In the genomic region with DNA sequence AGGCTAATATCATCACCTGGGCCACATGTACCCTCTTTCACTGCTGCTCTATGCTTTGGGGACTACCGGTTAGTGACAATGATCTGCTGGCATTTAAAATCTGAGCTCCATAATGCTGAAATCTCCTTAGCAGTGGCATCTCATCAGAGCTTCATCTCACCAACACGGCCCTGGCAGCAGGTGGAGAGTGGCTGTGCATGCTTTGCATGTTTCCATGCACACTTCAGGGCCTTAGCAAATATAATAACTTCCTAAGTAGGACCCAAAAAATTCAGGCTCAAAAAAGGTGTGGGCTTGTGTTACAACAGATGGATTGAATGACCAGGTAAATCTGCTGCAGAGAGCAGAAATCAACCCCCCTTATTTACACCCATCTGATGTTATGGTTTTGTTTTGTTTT, we compare ENCODE assay signal across 26 cellular contexts. TPM values are rescaled to one million over a fixed set of nuclear protein-coding genes. Genes with fewer than 3 reads are reported as not detected.
"Had no signal": no experiment of that assay in that cellular context is flagged by ENCODE, and none has a peak within 500 bp of the region (broad histone marks: within the 10 kb centered on the region; RNA-seq: fewer than 3 reads in every experiment).

No MANE protein-coding gene starts in this region.

- H3K4me1 ChIP-seq: neural progenitor cell, right atrium auricular region had no signal

- H3K27me3 ChIP-seq: hepatocyte, neural progenitor cell, neutrophil, right atrium auricular region, right lobe of liver, tibial nerve, upper lobe of left lung had no signal

- H3K9me3 ChIP-seq: heart right ventricle, left ventricle myocardium inferior, neutrophil, right atrium auricular region, right lobe of liver, tibial nerve, upper lobe of left lung had no signal

- H3K79me2 ChIP-seq: hepatocyte had no signal

- H2AFZ ChIP-seq: hepatocyte, neural progenitor cell had no signal

- ATAC-seq: left colon; naive thymus-derived CD8-positive, alpha-beta T cell; right lobe of liver; stimulated activated memory B cell treated with anti-CD40 and anti-IgM and Interleukin-4, amounts not matched to agents 10 μg/mL and 1 μg/mL and 100 μg/mL, for 72 hours; stimulated activated naive CD8-positive, alpha-beta T cell treated with anti-CD3 and anti-CD28 coated beads, Interleukin-15, amount 100 ng/mL, for 72 hours had no signal

- FAIRE-seq: keratinocyte, urothelium cell line had no signal

- H3K4me3 ChIP-seq: heart right ventricle, hepatocyte, left ventricle myocardium inferior, neural progenitor cell, right atrium auricular region, right lobe of liver, smooth muscle cell, tibial nerve, upper lobe of left lung had no signal

- H3K36me3 ChIP-seq: heart right ventricle, left ventricle myocardium inferior, neural progenitor cell, right atrium auricular region, right lobe of liver, tibial nerve, upper lobe of left lung had no signal

- H3K27ac ChIP-seq: hepatocyte, neural progenitor cell, neutrophil, right atrium auricular region, right lobe of liver, upper lobe of left lung had no signal

- DNase-seq: left colon; left ventricle myocardium inferior; naive thymus-derived CD8-positive, alpha-beta T cell; occipital lobe; right lobe of liver; stimulated activated CD4-positive, alpha-beta T cell treated with anti-CD3 and anti-CD28 coated beads, Interleukin-1b, Interleukin-23, amount 100 ng/mL, for 48 hours; stimulated activated CD4-positive, alpha-beta T cell treated with anti-CD3 and anti-CD28 coated beads, Interleukin-2, amount 100 ng/mL, for 48 hours; stimulated activated CD4-positive, alpha-beta T cell treated with anti-CD3 and anti-CD28 coated beads, Interleukin-4, amount 100 ng/mL, for 4 hours; stimulated activated CD8-positive, alpha-beta memory T cell treated with anti-CD3 and anti-CD28 coated beads, Interleukin-4, amount 100 ng/mL, for 48 hours; stimulated activated naive CD4-positive, alpha-beta T cell treated with Interleukin-2 at 50 U/mL for 16 hours; stimulated activated naive CD8-positive, alpha-beta T cell treated with anti-CD3 and anti-CD28 coated beads, Interleukin-15, amount 100 ng/mL, for 72 hours; upper lobe of left lung had no signal

- H3K9ac ChIP-seq: neural progenitor cell had no signal

- H3K4me2 ChIP-seq: hepatocyte, neural progenitor cell, smooth muscle cell had no signal

RNA-seq across cellular contexts. Expression of a gene that starts 55.2 kb away (rescaled TPM):
- total RNA-seq: lung microvascular endothelial cell, osteocyte, progenitor cell of endocrine pancreas, pulmonary artery endothelial cell, smooth muscle cell had no signal
